Comparison of ENCODE assay signal across 10 cellular contexts in genomic region chr3:182729903-182730674, GRCh38.
DNase-seq lines count a peak whose midpoint lies in the region; ATAC-seq and TF ChIP-seq lines count a peak whose summit lies in the region.
"Had no signal": no experiment of that assay in that cellular context is flagged by ENCODE, and none has a peak within 500 bp of the region (broad histone marks: within the 10 kb centered on the region; RNA-seq: fewer than 3 reads in every experiment).

No MANE protein-coding gene starts in this region.

- H3K4me1 ChIP-seq in BLaER1: peaks cover 7% of the 10 kb centered on the region; the same call in 1 of the 2 replicates

- H3K4me3 ChIP-seq in BLaER1: no peak overlapping the region
- H3K4me3 ChIP-seq: suprapubic skin had no signal

- H3K4me1 Mint-ChIP-seq in HFFc6 (ENCODE audit: low read depth): peaks cover 14% of the 10 kb centered on the region; the same call in 1 of the 2 replicates

- ATAC-seq in HG02885 (IDR thresholded peaks at IDR 0.05; ENCODE audit: poor library complexity, unreplicated experiment): peak; percentile 78

- H3K4me3 Mint-ChIP-seq in HFFc6: no peak overlapping the region

- no peak for TF ChIP-seq CTCF in HFFc6 (IDR thresholded peaks at IDR 0.05)

- H3K4me2 ChIP-seq in BLaER1: peak overlapping the region; percentile 13

- no peak overlapping the region for H3K27ac Mint-ChIP-seq in HFFc6

- no peaks in the 10 kb centered on the region for H4K20me1 ChIP-seq in BLaER1

- no peaks in the 10 kb centered on the region for H3K9me3 Mint-ChIP-seq in HFFc6

- no peak overlapping the region for H3K27ac ChIP-seq in BLaER1
- H3K27ac ChIP-seq: suprapubic skin had no signal

- peaks cover 12% of the 10 kb centered on the region for H3K27me3 Mint-ChIP-seq in HFFc6 (ENCODE audit: insufficient read depth)

- H3K36me3 ChIP-seq in BLaER1: no peaks in the 10 kb centered on the region
- H3K36me3 ChIP-seq: suprapubic skin had no signal

- H3K9ac ChIP-seq in BLaER1: no peak overlapping the region

- no peaks in the 10 kb centered on the region for H3K36me3 Mint-ChIP-seq in HFFc6 (ENCODE audit: low read depth)

- H3K27me3 ChIP-seq in BLaER1: no peaks in the 10 kb centered on the region
- H3K27me3 ChIP-seq: suprapubic skin had no signal

- no peaks in the 10 kb centered on the region for H3K9me3 ChIP-seq in BLaER1
- H3K9me3 ChIP-seq: suprapubic skin had no signal

- DNase-seq in NOMO-1 treated with DMSO at 0.1 percent for 48 hours (lab: John Stamatoyannopoulos, UW; ENCODE audit: unreplicated experiment): peak; percentile 57
- DNase-seq in stimulated activated CD4-positive, alpha-beta T cell treated with anti-CD3 and anti-CD28 coated beads, Interleukin-1b, Interleukin-23, amount 100 ng/mL, for 48 hours: no peak
- DNase-seq in HFFc6: no peak
- DNase-seq in NCI-H2029 treated with DMSO at 0.1 percent for 48 hours (lab: John Stamatoyannopoulos, UW): no peak
- DNase-seq in HCEC 1CT: no peak
- DNase-seq: KG1 had no signal

- TF ChIP-seq POLR2A in GM19099 (IDR thresholded peaks at IDR 0.05; ENCODE audit: extremely low read depth, insufficient read length, low read depth): peak; percentile 11
